ENCODE assay signal across 1 cellular context in the genomic region with DNA sequence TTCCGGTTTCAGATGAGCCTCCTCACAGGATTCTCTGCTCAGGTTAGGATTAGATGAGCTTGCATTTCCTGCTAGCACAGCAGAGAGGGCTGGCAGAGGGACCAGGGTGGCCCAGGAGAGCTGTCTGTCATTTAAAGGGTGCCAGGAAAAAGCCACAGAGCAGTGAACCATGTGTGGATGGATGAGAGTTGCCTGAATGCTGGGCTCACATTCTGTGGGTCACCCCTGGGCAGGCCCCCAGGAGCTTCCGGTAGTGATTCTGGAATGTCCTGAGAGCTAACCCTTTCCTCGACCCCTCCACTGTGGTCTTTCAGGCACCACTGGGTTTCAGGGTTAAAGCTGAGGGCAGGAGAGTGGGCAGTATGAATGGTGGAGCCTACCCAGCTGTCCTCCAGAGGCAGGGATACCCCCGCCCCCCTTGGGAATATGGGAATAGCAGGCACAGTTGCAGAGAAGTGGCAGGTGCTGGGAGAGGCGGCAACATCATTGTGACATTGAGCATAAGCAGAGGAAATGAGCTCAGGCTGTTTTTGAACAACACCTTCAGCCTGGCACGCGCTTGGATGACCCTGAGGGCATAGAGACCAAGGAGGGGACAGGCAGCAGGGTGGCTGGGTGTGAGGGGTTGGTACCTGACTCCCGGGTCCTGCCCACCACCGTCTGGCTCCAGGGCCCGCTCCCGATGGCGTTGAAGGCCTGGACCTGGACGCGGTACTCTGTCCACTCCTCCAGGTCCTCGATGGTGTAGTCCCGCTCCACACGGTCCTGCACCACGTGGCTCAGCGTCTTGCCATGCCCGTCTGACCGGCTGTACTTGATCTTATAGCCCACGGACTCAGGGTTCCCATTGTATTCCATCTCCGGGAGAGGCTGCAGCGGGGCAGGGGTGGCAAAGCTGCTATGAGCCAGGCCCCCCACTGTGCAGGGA.
A peak's percentile ranks its signal among the peaks of the same experiment; 100 is the strongest.
TF ChIP-seq lines count a peak whose summit lies in the region.

No MANE protein-coding gene starts in this region.

TF ChIP-seq in HepG2, 621 proteins besides CTCF, POLR2A, EP300 and RAD21 (continued from another document):
- TF ChIP-seq MAX (IDR thresholded peaks at IDR 0.05) (0 out of 2 replicates have a peak, but pooled peaks have one; percentile 16), ZNF3 (CRISPR knock-in tag; IDR thresholded peaks at IDR 0.05) (no peak), MAFK (conservative IDR thresholded peaks at IDR 0.05 in 1 of 2, IDR thresholded peaks at IDR 0.05 in 1 of 2; ENCODE audit: low read length in 2 of 2) (0 out of 4 replicates have a peak, but pooled peaks of 1 of the 2 experiments have one; percentile 5), NFE2 (CRISPR knock-in tag; IDR thresholded peaks at IDR 0.05) (no peak), CAMTA2 (CRISPR knock-in tag; IDR thresholded peaks at IDR 0.05; ENCODE audit: borderline replicate concordance) (no peak), ZNF629 (CRISPR knock-in tag; conservative IDR thresholded peaks at IDR 0.05) (no peak), PRDM4 (CRISPR knock-in tag; IDR thresholded peaks at IDR 0.05; ENCODE audit: borderline replicate concordance) (no peak), NCOR1 (IDR thresholded peaks at IDR 0.05; ENCODE audit: borderline replicate concordance, low read length) (no peak), ETS1 (CRISPR knock-in tag; IDR thresholded peaks at IDR 0.05) (no peak), ZNF414 (CRISPR knock-in tag; IDR thresholded peaks at IDR 0.05) (no peak), GABPA (IDR thresholded peaks at IDR 0.05; ENCODE audit: low read depth, low read length) (no peak), GABPA (CRISPR knock-in tag; IDR thresholded peaks at IDR 0.05; ENCODE audit: low read depth) (no peak), SMAD3 (CRISPR knock-in tag; IDR thresholded peaks at IDR 0.05) (no peak)
TF ChIP-seq in HepG2: peak in this region for 3.
